In the genomic region with DNA sequence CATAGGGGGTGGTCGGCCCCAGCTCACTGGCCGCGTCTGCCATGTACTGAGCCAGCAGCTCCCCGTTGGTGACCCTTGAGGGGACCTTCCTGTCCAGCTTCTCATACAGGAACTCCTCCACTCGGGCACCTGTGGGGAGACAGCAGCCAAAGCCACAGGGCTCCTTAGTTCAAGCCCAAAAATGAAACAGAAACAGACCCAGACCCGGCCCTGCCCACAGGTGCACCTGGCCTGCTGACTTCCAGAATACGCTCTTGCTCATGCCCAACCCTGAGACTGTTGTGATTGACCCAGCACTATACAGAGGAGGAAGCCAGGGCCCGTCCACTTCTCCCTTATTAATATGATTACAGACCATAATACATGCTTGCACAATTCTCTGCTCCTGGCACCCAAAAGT, we compare ENCODE assay signal across 12 cellular contexts. TPM values are rescaled to one million over a fixed set of nuclear protein-coding genes. Genes with fewer than 3 reads are reported as not detected.
DNase-seq lines count a peak whose midpoint lies in the region; ATAC-seq and TF ChIP-seq lines count a peak whose summit lies in the region.
"Had no signal": no experiment of that assay in that cellular context is flagged by ENCODE, and none has a peak within 500 bp of the region (broad histone marks: within the 10 kb centered on the region; RNA-seq: fewer than 3 reads in every experiment).

No MANE protein-coding gene starts in this region.

- DNase-seq in activated T-cell treated with anti-CD3 and anti-CD28 coated beads, Interleukin-2, amount 50 U/mL, for 24 hours = no peak
- DNase-seq in activated T-cell treated with anti-CD3 and anti-CD28 coated beads for 4 hours (no peak), WTC11 (ENCODE audit: low spot score) (no peak), SW480 (ENCODE audit: low spot score) (no peak), NCI-H446 (lab: John Stamatoyannopoulos, UW) (no peak), AG20443 (ENCODE audit: low spot score) (no peak)
- DNase-seq: activated gamma-delta T cell treated with Interleukin-2 at 50 U/mL for 16 hours; effector memory CD4-positive, alpha-beta T cell; IMR-90; NCI-H524 treated with DMSO at 0.1 percent for 48 hours had no signal

- ATAC-seq in HG02759 (IDR thresholded peaks at IDR 0.05; ENCODE audit: unreplicated experiment) (peak; percentile 69), WTC11 (no peak)
- peak; percentile 92 for ATAC-seq in stimulated activated memory B cell treated with anti-CD40 and anti-IgM and Interleukin-4, amounts not matched to agents 10 μg/mL and 1 μg/mL and 100 μg/mL, for 72 hours

- peaks cover 36% of the 10 kb centered on the region for H3K36me3 Mint-ChIP-seq in activated T-cell treated with anti-CD3 and anti-CD28 coated beads, Interleukin-2, amount 50 U/mL, for 24 hours (ENCODE audit: low read depth)
- peaks cover 8% of the 10 kb centered on the region; the same call in 1 of the 2 replicates for H3K36me3 Mint-ChIP-seq in WTC11
- H3K36me3 Mint-ChIP-seq in stimulated activated memory B cell treated with anti-CD40 and anti-IgM and Interleukin-4, amounts not matched to agents 10 μg/mL and 1 μg/mL and 100 μg/mL, for 72 hours = peaks cover 11% of the 10 kb centered on the region

- no peak overlapping the region for H3K4me3 Mint-ChIP-seq in activated T-cell treated with anti-CD3 and anti-CD28 coated beads, Interleukin-2, amount 50 U/mL, for 24 hours
- no peak overlapping the region for H3K4me3 Mint-ChIP-seq in WTC11
- peak overlapping the region; percentile 54 for H3K4me3 Mint-ChIP-seq in stimulated activated memory B cell treated with anti-CD40 and anti-IgM and Interleukin-4, amounts not matched to agents 10 μg/mL and 1 μg/mL and 100 μg/mL, for 72 hours

- no peaks in the 10 kb centered on the region for H3K9me3 Mint-ChIP-seq in activated T-cell treated with anti-CD3 and anti-CD28 coated beads, Interleukin-2, amount 50 U/mL, for 24 hours
- H3K9me3 Mint-ChIP-seq in WTC11 = no peaks in the 10 kb centered on the region
- H3K9me3 Mint-ChIP-seq in stimulated activated memory B cell treated with anti-CD40 and anti-IgM and Interleukin-4, amounts not matched to agents 10 μg/mL and 1 μg/mL and 100 μg/mL, for 72 hours = no peaks in the 10 kb centered on the region

- peak overlapping the region; percentile 78 for H3K27ac Mint-ChIP-seq in activated T-cell treated with anti-CD3 and anti-CD28 coated beads, Interleukin-2, amount 50 U/mL, for 24 hours
- peak overlapping the region; percentile 38; the same call in 1 of the 2 replicates for H3K27ac Mint-ChIP-seq in WTC11
- peak overlapping the region; percentile 80 for H3K27ac Mint-ChIP-seq in stimulated activated memory B cell treated with anti-CD40 and anti-IgM and Interleukin-4, amounts not matched to agents 10 μg/mL and 1 μg/mL and 100 μg/mL, for 72 hours

- CTCF ChIA-PET in WTC11 (lab: Charles Lee) = interaction anchor here (0.6 to 1.0 kb wide), 3 partner anchors 76 to 726 kb away, joined by 3 to 4 read pairs (median 4); no protein-coding TSS in a partner anchor

- no peak for TF ChIP-seq CTCF in WTC11 (IDR thresholded peaks at IDR 0.05)

- H3K4me1 Mint-ChIP-seq in activated T-cell treated with anti-CD3 and anti-CD28 coated beads, Interleukin-2, amount 50 U/mL, for 24 hours (ENCODE audit: low read depth) = peaks cover 20% of the 10 kb centered on the region
- peaks cover 13% of the 10 kb centered on the region for H3K4me1 Mint-ChIP-seq in WTC11
- peaks cover 28% of the 10 kb centered on the region for H3K4me1 Mint-ChIP-seq in stimulated activated memory B cell treated with anti-CD40 and anti-IgM and Interleukin-4, amounts not matched to agents 10 μg/mL and 1 μg/mL and 100 μg/mL, for 72 hours

- POLR2A ChIA-PET in WTC11 (lab: Charles Lee) = interaction anchor here (0.7 kb wide), 1 partner anchor 1825 kb away, joined by 7 read pairs; no protein-coding TSS in a partner anchor

- no peaks in the 10 kb centered on the region for H3K27me3 Mint-ChIP-seq in activated T-cell treated with anti-CD3 and anti-CD28 coated beads, Interleukin-2, amount 50 U/mL, for 24 hours
- H3K27me3 Mint-ChIP-seq in WTC11 (ENCODE audit: low read depth) = no peaks in the 10 kb centered on the region
- H3K27me3 Mint-ChIP-seq in stimulated activated memory B cell treated with anti-CD40 and anti-IgM and Interleukin-4, amounts not matched to agents 10 μg/mL and 1 μg/mL and 100 μg/mL, for 72 hours = no peaks in the 10 kb centered on the region

TF ChIP-seq in WTC11, 78 proteins besides CTCF, POLR2A, EP300 and RAD21:
- TF ChIP-seq, protein P1, sequence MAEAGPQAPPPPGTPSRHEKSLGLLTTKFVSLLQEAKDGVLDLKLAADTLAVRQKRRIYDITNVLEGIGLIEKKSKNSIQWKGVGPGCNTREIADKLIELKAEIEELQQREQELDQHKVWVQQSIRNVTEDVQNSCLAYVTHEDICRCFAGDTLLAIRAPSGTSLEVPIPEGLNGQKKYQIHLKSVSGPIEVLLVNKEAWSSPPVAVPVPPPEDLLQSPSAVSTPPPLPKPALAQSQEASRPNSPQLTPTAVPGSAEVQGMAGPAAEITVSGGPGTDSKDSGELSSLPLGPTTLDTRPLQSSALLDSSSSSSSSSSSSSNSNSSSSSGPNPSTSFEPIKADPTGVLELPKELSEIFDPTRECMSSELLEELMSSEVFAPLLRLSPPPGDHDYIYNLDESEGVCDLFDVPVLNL (CRISPR knock-in tag; IDR thresholded peaks at IDR 0.05; ENCODE audit: borderline replicate concordance, low read depth) = no peak
- TF ChIP-seq ZNF138 (CRISPR knock-in tag; conservative IDR thresholded peaks at IDR 0.05) = no peak
- TF ChIP-seq, protein P2, sequence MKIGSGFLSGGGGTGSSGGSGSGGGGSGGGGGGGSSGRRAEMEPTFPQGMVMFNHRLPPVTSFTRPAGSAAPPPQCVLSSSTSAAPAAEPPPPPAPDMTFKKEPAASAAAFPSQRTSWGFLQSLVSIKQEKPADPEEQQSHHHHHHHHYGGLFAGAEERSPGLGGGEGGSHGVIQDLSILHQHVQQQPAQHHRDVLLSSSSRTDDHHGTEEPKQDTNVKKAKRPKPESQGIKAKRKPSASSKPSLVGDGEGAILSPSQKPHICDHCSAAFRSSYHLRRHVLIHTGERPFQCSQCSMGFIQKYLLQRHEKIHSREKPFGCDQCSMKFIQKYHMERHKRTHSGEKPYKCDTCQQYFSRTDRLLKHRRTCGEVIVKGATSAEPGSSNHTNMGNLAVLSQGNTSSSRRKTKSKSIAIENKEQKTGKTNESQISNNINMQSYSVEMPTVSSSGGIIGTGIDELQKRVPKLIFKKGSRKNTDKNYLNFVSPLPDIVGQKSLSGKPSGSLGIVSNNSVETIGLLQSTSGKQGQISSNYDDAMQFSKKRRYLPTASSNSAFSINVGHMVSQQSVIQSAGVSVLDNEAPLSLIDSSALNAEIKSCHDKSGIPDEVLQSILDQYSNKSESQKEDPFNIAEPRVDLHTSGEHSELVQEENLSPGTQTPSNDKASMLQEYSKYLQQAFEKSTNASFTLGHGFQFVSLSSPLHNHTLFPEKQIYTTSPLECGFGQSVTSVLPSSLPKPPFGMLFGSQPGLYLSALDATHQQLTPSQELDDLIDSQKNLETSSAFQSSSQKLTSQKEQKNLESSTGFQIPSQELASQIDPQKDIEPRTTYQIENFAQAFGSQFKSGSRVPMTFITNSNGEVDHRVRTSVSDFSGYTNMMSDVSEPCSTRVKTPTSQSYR (CRISPR knock-in tag; IDR thresholded peaks at IDR 0.05) = no peak

RNA-seq across cellular contexts. Expression of a gene that starts 7.0 kb away (rescaled TPM):
- total RNA-seq in WTC11 (2021) = 59.7 to 65.7 TPM (median 62.9 TPM) in 3 replicates

RNA-seq across cellular contexts. Expression of a gene that starts 15.3 kb away (rescaled TPM):
- total RNA-seq in WTC11 (2021) = 39.9 to 61.7 TPM (median 48.0 TPM) in 3 replicates

RNA-seq across cellular contexts. Expression of a gene that starts 59.8 kb away (rescaled TPM):
- 30.4 to 35.6 TPM (median 32.7 TPM) in 3 replicates for total RNA-seq in WTC11 (2021)
